Comparison of ENCODE assay signal across 1 cellular context in genomic region chr10:74008212-74008731, GRCh38.
TF ChIP-seq lines count a peak whose summit lies in the region.

No MANE protein-coding gene starts in this region.

TF ChIP-seq in GM12878, 131 proteins besides CTCF, POLR2A, EP300 and RAD21 (continued from another document and continues in another):
- TF ChIP-seq IRF5 (IDR thresholded peaks at IDR 0.05; ENCODE audit: borderline replicate concordance), result no peak
- no peak; a peak in 1 of 4 replicates for TF ChIP-seq ETV6 (conservative IDR thresholded peaks at IDR 0.05 in 1 of 2, IDR thresholded peaks at IDR 0.05 in 1 of 2; ENCODE audit: borderline replicate concordance in 1 of 2, low read depth in 1 of 2)
- TF ChIP-seq IRF4 (IDR thresholded peaks at IDR 0.05; ENCODE audit: low read depth, low read length), result peak; percentile 69; the same call in 1 of the 2 replicates
- TF ChIP-seq MEF2A (IDR thresholded peaks at IDR 0.05; ENCODE audit: insufficient read depth, low read depth, low read length), result peak; percentile 99
- no peak for TF ChIP-seq ATF3 (IDR thresholded peaks at IDR 0.05; ENCODE audit: borderline replicate concordance, extremely low read depth, low read depth, low read length)
- TF ChIP-seq ZNF217 (IDR thresholded peaks at IDR 0.05), result peak; percentile 93; the same call in 1 of the 2 replicates
- TF ChIP-seq BMI1 (IDR thresholded peaks at IDR 0.05; ENCODE audit: borderline replicate concordance), result no peak
- peak; percentile 89 for TF ChIP-seq NFIC (IDR thresholded peaks at IDR 0.05; ENCODE audit: low read depth, low read length)
- peak; percentile 72 for TF ChIP-seq ZNF24 (IDR thresholded peaks at IDR 0.05)
- TF ChIP-seq GABPA (IDR thresholded peaks at IDR 0.05; ENCODE audit: low read depth), result 0 out of 2 replicates have a peak, but pooled peaks have one; percentile 30
- no peak for TF ChIP-seq ELK1 (IDR thresholded peaks at IDR 0.05; ENCODE audit: low read depth, low read length)
- no peak for TF ChIP-seq EZH2 (IDR thresholded peaks at IDR 0.05; ENCODE audit: borderline replicate concordance, control insufficient read depth, low read depth, low read length)
- no peak for TF ChIP-seq SP1 (IDR thresholded peaks at IDR 0.05; ENCODE audit: low read depth, low read length)
- TF ChIP-seq RB1 (IDR thresholded peaks at IDR 0.05; ENCODE audit: borderline replicate concordance), result no peak
- no peak for TF ChIP-seq USF2 (IDR thresholded peaks at IDR 0.05; ENCODE audit: borderline replicate concordance, low read depth, low read length)
- TF ChIP-seq ZBTB11 (CRISPR knock-in tag; IDR thresholded peaks at IDR 0.05), result no peak
- 0 out of 2 replicates have a peak, but pooled peaks have one; percentile 41 for TF ChIP-seq STAT3 (IDR thresholded peaks at IDR 0.05; ENCODE audit: low read depth, low read length)
- TF ChIP-seq HSF1 (IDR thresholded peaks at IDR 0.05; ENCODE audit: low read depth, low read length), result no peak
- TF ChIP-seq PAX8 (IDR thresholded peaks at IDR 0.05), result no peak
- TF ChIP-seq PRDM15 (CRISPR knock-in tag; IDR thresholded peaks at IDR 0.05), result no peak
- no peak for TF ChIP-seq HDGF (IDR thresholded peaks at IDR 0.05)
- no peak for TF ChIP-seq NBN (IDR thresholded peaks at IDR 0.05)
- no peak for TF ChIP-seq BACH1 (IDR thresholded peaks at IDR 0.05; ENCODE audit: borderline replicate concordance)
- no peak for TF ChIP-seq TCF12 (IDR thresholded peaks at IDR 0.05; ENCODE audit: low read depth, low read length)
- no peak for TF ChIP-seq SKIL (IDR thresholded peaks at IDR 0.05; ENCODE audit: low read depth, poor library complexity, severe bottlenecking)
- TF ChIP-seq BCL11A (IDR thresholded peaks at IDR 0.05; ENCODE audit: low read depth, low read length), result peak; percentile 67; the same call in 1 of the 2 replicates
- TF ChIP-seq ZNF687 (IDR thresholded peaks at IDR 0.05), result no peak
- no peak for TF ChIP-seq BHLHE40 (IDR thresholded peaks at IDR 0.05; ENCODE audit: borderline replicate concordance in 1 of 2, low read depth in 2 of 2, low read length in 1 of 2)
- TF ChIP-seq SUPT20H (IDR thresholded peaks at IDR 0.05; ENCODE audit: borderline replicate concordance, control insufficient read depth, low read depth, low read length), result no peak
- TF ChIP-seq MTA3 (IDR thresholded peaks at IDR 0.05; ENCODE audit: borderline replicate concordance, low read length), result peak; percentile 70; the same call in 1 of the 2 replicates
- TF ChIP-seq NR2C2 (IDR thresholded peaks at IDR 0.05; ENCODE audit: borderline replicate concordance, control insufficient read depth, insufficient read length, low read depth), result no peak
- no peak for TF ChIP-seq CHD1 (IDR thresholded peaks at IDR 0.05; ENCODE audit: low read depth, low read length)
- no peak for TF ChIP-seq IKZF1 (conservative IDR thresholded peaks at IDR 0.05)
- no peak for TF ChIP-seq USF1 (IDR thresholded peaks at IDR 0.05; ENCODE audit: borderline replicate concordance, extremely low read length, insufficient read depth, low read depth, low read length)
- TF ChIP-seq CBX3 (IDR thresholded peaks at IDR 0.05; ENCODE audit: borderline replicate concordance, low read depth), result no peak
- TF ChIP-seq ZZZ3 (IDR thresholded peaks at IDR 0.05; ENCODE audit: control insufficient read depth, insufficient read length, low read depth), result no peak
